ENCODE assay signal across 25 cellular contexts in genomic region chr4:100519205-100519604, GRCh38. TPM values are rescaled to one million over a fixed set of nuclear protein-coding genes. Genes with fewer than 3 reads are reported as not detected.
"Had no signal": no experiment of that assay in that cellular context is flagged by ENCODE, and none has a peak within 500 bp of the region (broad histone marks: within the 10 kb centered on the region; RNA-seq: fewer than 3 reads in every experiment).

No MANE protein-coding gene starts in this region.

- H3K9me3 Mint-ChIP-seq: activated CD4-positive, alpha-beta T cell treated with anti-CD3 and anti-CD28 coated beads, Interleukin-2, amount 10 ng/mL, durations not matched to agents 24 days and 14 days; activated naive CD4-positive, alpha-beta T cell treated with anti-CD3 and anti-CD28 coated beads, Interleukin-2, amount 10 ng/mL, durations not matched to agents 7 days and 5 days; activated naive CD8-positive, alpha-beta T cell treated with anti-CD3 and anti-CD28 coated beads, Interleukin-2, amount 50 U/mL, for 24 hours; dendritic cell treated with granulocyte-macrophage colony-stimulating factor and Interleukin-4, amounts not matched to agents 40 ng/mL and 50 ng/mL, for 4 days; neural progenitor cell; stimulated activated effector memory CD8-positive, alpha-beta T cell treated with anti-CD3 and anti-CD28 coated beads, Interleukin-12 subunit alpha, Interleukin-12 subunit beta, amount 100 ng/mL, for 72 hours had no signal

- H3K9me3 ChIP-seq: esophagus muscularis mucosa, stomach, uterus had no signal

- H3K4me3 ChIP-seq: cardiac muscle cell, esophagus muscularis mucosa, lung, neural progenitor cell, stomach, uterus had no signal

- ATAC-seq: activated CD8-positive, alpha-beta memory T cell treated with anti-CD3 and anti-CD28 coated beads, Interleukin-2, amount 10 ng/mL, durations not matched to agents 7 days and 5 days; activated naive CD8-positive, alpha-beta T cell treated with anti-CD3 and anti-CD28 coated beads, Interleukin-2, amount 50 U/mL, for 24 hours; naive thymus-derived CD4-positive, alpha-beta T cell; sciatic nerve; stimulated activated effector memory CD8-positive, alpha-beta T cell treated with anti-CD3 and anti-CD28 coated beads, Interleukin-12 subunit alpha, Interleukin-12 subunit beta, amount 100 ng/mL, for 72 hours; T-helper 17 cell had no signal

- H3K4me1 Mint-ChIP-seq: activated CD4-positive, alpha-beta memory T cell treated with anti-CD3 and anti-CD28 coated beads, Interleukin-2, amount 10 ng/mL, durations not matched to agents 7 days and 5 days; activated CD4-positive, alpha-beta T cell treated with anti-CD3 and anti-CD28 coated beads, Interleukin-2, amount 10 ng/mL, durations not matched to agents 24 days and 14 days; activated CD8-positive, alpha-beta memory T cell treated with anti-CD3 and anti-CD28 coated beads, Interleukin-2, amount 10 ng/mL, durations not matched to agents 7 days and 5 days; activated naive CD4-positive, alpha-beta T cell treated with anti-CD3 and anti-CD28 coated beads, Interleukin-2, amount 10 ng/mL, durations not matched to agents 7 days and 5 days; activated naive CD8-positive, alpha-beta T cell treated with anti-CD3 and anti-CD28 coated beads, Interleukin-2, amount 50 U/mL, for 24 hours; naive thymus-derived CD4-positive, alpha-beta T cell; neural progenitor cell; stimulated activated effector memory CD8-positive, alpha-beta T cell treated with anti-CD3 and anti-CD28 coated beads, Interleukin-12 subunit alpha, Interleukin-12 subunit beta, amount 100 ng/mL, for 72 hours; T-helper 17 cell had no signal

- H3K4me1 ChIP-seq: stomach, uterus had no signal

- H3K9ac ChIP-seq: neural progenitor cell had no signal

- H3K36me3 Mint-ChIP-seq: activated CD8-positive, alpha-beta memory T cell treated with anti-CD3 and anti-CD28 coated beads, Interleukin-2, amount 10 ng/mL, durations not matched to agents 7 days and 5 days; activated naive CD4-positive, alpha-beta T cell treated with anti-CD3 and anti-CD28 coated beads, Interleukin-2, amount 10 ng/mL, durations not matched to agents 7 days and 5 days; naive thymus-derived CD4-positive, alpha-beta T cell; neural progenitor cell; stimulated activated effector memory CD8-positive, alpha-beta T cell treated with anti-CD3 and anti-CD28 coated beads, Interleukin-12 subunit alpha, Interleukin-12 subunit beta, amount 100 ng/mL, for 72 hours had no signal

- H3K27ac Mint-ChIP-seq: activated CD4-positive, alpha-beta memory T cell treated with anti-CD3 and anti-CD28 coated beads, Interleukin-2, amount 10 ng/mL, durations not matched to agents 7 days and 5 days; activated CD4-positive, alpha-beta T cell treated with anti-CD3 and anti-CD28 coated beads, Interleukin-2, amount 10 ng/mL, durations not matched to agents 24 days and 14 days; activated CD8-positive, alpha-beta memory T cell treated with anti-CD3 and anti-CD28 coated beads, Interleukin-2, amount 10 ng/mL, durations not matched to agents 7 days and 5 days; activated naive CD4-positive, alpha-beta T cell treated with anti-CD3 and anti-CD28 coated beads, Interleukin-2, amount 10 ng/mL, durations not matched to agents 7 days and 5 days; activated naive CD8-positive, alpha-beta T cell treated with anti-CD3 and anti-CD28 coated beads, Interleukin-2, amount 50 U/mL, for 24 hours; dendritic cell treated with granulocyte-macrophage colony-stimulating factor and Interleukin-4, amounts not matched to agents 40 ng/mL and 50 ng/mL, for 4 days; naive thymus-derived CD4-positive, alpha-beta T cell; neural progenitor cell; stimulated activated effector memory CD8-positive, alpha-beta T cell treated with anti-CD3 and anti-CD28 coated beads, Interleukin-12 subunit alpha, Interleukin-12 subunit beta, amount 100 ng/mL, for 72 hours; T-helper 17 cell had no signal

- H3K27ac ChIP-seq: cardiac muscle cell, neural progenitor cell, stomach had no signal

- DNase-seq: activated CD4-positive, alpha-beta memory T cell treated with anti-CD3 and anti-CD28 coated beads, Interleukin-2, amount 10 ng/mL, durations not matched to agents 7 days and 5 days; activated CD4-positive, alpha-beta T cell treated with anti-CD3 and anti-CD28 coated beads, Interleukin-2, amount 10 ng/mL, durations not matched to agents 24 days and 14 days; activated CD8-positive, alpha-beta memory T cell treated with anti-CD3 and anti-CD28 coated beads, Interleukin-2, amount 10 ng/mL, durations not matched to agents 7 days and 5 days; activated effector memory CD4-positive, alpha-beta T cell treated with anti-CD3 and anti-CD28 coated beads, Interleukin-2, amount 50 U/mL, for 16 hours; activated naive CD4-positive, alpha-beta T cell treated with anti-CD3 and anti-CD28 coated beads, Interleukin-2, amount 10 ng/mL, durations not matched to agents 7 days and 5 days; activated naive CD8-positive, alpha-beta T cell treated with anti-CD3 and anti-CD28 coated beads, Interleukin-2, amount 50 U/mL, for 24 hours; activated T-cell treated with anti-CD3 and anti-CD28 coated beads for 4 hours; effector CD8-positive, alpha-beta T cell; kidney; naive thymus-derived CD4-positive, alpha-beta T cell; posterior cingulate gyrus; small intestine; stimulated activated CD4-positive, alpha-beta T cell treated with anti-CD3 and anti-CD28 coated beads, Interleukin-2, amount 100 ng/mL, for 24 hours; stomach; T-helper 17 cell; trophoblast cell; uterus had no signal

- H3K4me3 Mint-ChIP-seq: activated CD4-positive, alpha-beta memory T cell treated with anti-CD3 and anti-CD28 coated beads, Interleukin-2, amount 10 ng/mL, durations not matched to agents 7 days and 5 days; activated CD4-positive, alpha-beta T cell treated with anti-CD3 and anti-CD28 coated beads, Interleukin-2, amount 10 ng/mL, durations not matched to agents 24 days and 14 days; activated CD8-positive, alpha-beta memory T cell treated with anti-CD3 and anti-CD28 coated beads, Interleukin-2, amount 10 ng/mL, durations not matched to agents 7 days and 5 days; activated naive CD4-positive, alpha-beta T cell treated with anti-CD3 and anti-CD28 coated beads, Interleukin-2, amount 10 ng/mL, durations not matched to agents 7 days and 5 days; activated naive CD8-positive, alpha-beta T cell treated with anti-CD3 and anti-CD28 coated beads, Interleukin-2, amount 50 U/mL, for 24 hours; dendritic cell treated with granulocyte-macrophage colony-stimulating factor and Interleukin-4, amounts not matched to agents 40 ng/mL and 50 ng/mL, for 4 days; naive thymus-derived CD4-positive, alpha-beta T cell; neural progenitor cell; stimulated activated effector memory CD8-positive, alpha-beta T cell treated with anti-CD3 and anti-CD28 coated beads, Interleukin-12 subunit alpha, Interleukin-12 subunit beta, amount 100 ng/mL, for 72 hours; T-helper 17 cell had no signal

- H3K27me3 ChIP-seq: cardiac muscle cell, esophagus muscularis mucosa, neural progenitor cell, stomach, uterus had no signal

- H3K36me3 ChIP-seq: cardiac muscle cell, esophagus muscularis mucosa, neural progenitor cell, stomach, uterus had no signal

RNA-seq across cellular contexts. Expression of gene EMCN, which starts 1.4 kb away (rescaled TPM):
- total RNA-seq: activated CD4-positive, alpha-beta memory T cell treated with anti-CD3 and anti-CD28 coated beads, Interleukin-2, amount 10 ng/mL, durations not matched to agents 7 days and 5 days; activated CD4-positive, alpha-beta T cell treated with anti-CD3 and anti-CD28 coated beads, Interleukin-2, amount 10 ng/mL, durations not matched to agents 24 days and 14 days; activated CD8-positive, alpha-beta memory T cell treated with anti-CD3 and anti-CD28 coated beads, Interleukin-2, amount 10 ng/mL, durations not matched to agents 7 days and 5 days; chondrocyte; naive thymus-derived CD4-positive, alpha-beta T cell; T-helper 17 cell had no signal
